Comparison of ENCODE assay signal across 16 cellular contexts in the genomic region with DNA sequence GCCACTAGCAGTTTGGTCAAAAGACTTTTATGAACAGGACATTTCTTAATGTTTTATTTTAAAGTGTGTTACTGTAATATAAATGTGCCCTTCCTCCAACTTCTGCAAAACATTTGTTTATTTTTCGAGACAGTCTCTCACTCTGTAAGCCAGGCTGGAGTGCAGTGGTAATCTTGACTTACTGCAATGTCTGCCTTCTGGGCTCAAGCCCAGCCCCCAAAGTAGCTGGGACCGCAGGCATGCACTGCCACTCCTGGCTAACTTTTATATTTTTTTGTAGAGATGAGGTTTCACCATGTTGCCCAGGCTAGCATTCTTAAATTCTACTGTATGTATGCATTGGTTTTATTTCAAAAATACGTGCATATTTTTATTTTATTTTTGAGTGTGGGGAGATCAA.
A peak's percentile ranks its signal among the peaks of the same experiment; 100 is the strongest.
DNase-seq lines count a peak whose midpoint lies in the region; ATAC-seq and TF ChIP-seq lines count a peak whose summit lies in the region.
"Had no signal": no experiment of that assay in that cellular context is flagged by ENCODE, and none has a peak within 500 bp of the region (broad histone marks: within the 10 kb centered on the region; RNA-seq: fewer than 3 reads in every experiment).

No MANE protein-coding gene starts in this region.

- H3K27me3 Mint-ChIP-seq in endodermal cell (ENCODE audit: insufficient read depth), result no peaks in the 10 kb centered on the region
- H3K27me3 Mint-ChIP-seq: CD4-positive, CD25-positive, alpha-beta regulatory T cell; IgD-negative memory B cell had no signal

- H3K9me3 ChIP-seq in endodermal cell (ENCODE audit: control insufficient read depth, low read length) (no peaks in the 10 kb centered on the region), neuronal stem cell (replicated peaks in 1 of 2; ENCODE audit: control insufficient read depth in 2 of 2, insufficient read depth in 1 of 2, low read depth in 1 of 2, low read length in 2 of 2) (no peaks in the 10 kb centered on the region), mammary epithelial cell (replicated peaks; ENCODE audit: insufficient read depth, low read length) (no peaks in the 10 kb centered on the region), right lobe of liver (no peaks in the 10 kb centered on the region)
- H3K9me3 ChIP-seq: BE2C, Caco-2 had no signal

- H3K27me3 ChIP-seq in endodermal cell (ENCODE audit: control insufficient read depth, insufficient read depth, low read length, poor library complexity, severe bottlenecking) (no peaks in the 10 kb centered on the region), neuronal stem cell (ENCODE audit: control insufficient read depth in 3 of 3, insufficient read depth in 3 of 3, low read depth in 1 of 3, low read length in 3 of 3) (no peaks in the 10 kb centered on the region), mammary epithelial cell (ENCODE audit: insufficient read depth, low read length) (no peaks in the 10 kb centered on the region), right lobe of liver (no peaks in the 10 kb centered on the region)
- H3K27me3 ChIP-seq: BE2C had no signal

- no peak overlapping the region for H2BK12ac ChIP-seq in neuronal stem cell (ENCODE audit: low read length)

- no peak overlapping the region for H3K9ac ChIP-seq in endodermal cell (ENCODE audit: extremely low read depth, low read length, poor library complexity, severe bottlenecking)
- no peak overlapping the region for H3K9ac ChIP-seq in neuronal stem cell (ENCODE audit: low read depth, low read length, poor library complexity)
- H3K9ac ChIP-seq in mammary epithelial cell (ENCODE audit: insufficient read depth, low read length), result no peak overlapping the region

- no peak overlapping the region for H2BK120ac ChIP-seq in neuronal stem cell (ENCODE audit: low read depth, low read length)

- no peaks in the 10 kb centered on the region for H3K36me3 ChIP-seq in endodermal cell (ENCODE audit: control insufficient read depth, insufficient read depth, low read length)
- H3K36me3 ChIP-seq in neuronal stem cell (replicated peaks in 1 of 2; ENCODE audit: control insufficient read depth in 2 of 2, insufficient read depth in 2 of 2, low read length in 2 of 2), result no peaks in the 10 kb centered on the region
- no peaks in the 10 kb centered on the region for H3K36me3 ChIP-seq in mammary epithelial cell (ENCODE audit: insufficient read depth, low read length)
- no peaks in the 10 kb centered on the region for H3K36me3 ChIP-seq in right lobe of liver
- H3K36me3 ChIP-seq: BE2C had no signal

- TF ChIP-seq CTCF in endodermal cell (conservative IDR thresholded peaks at IDR 0.05), result peak; percentile 10
- TF ChIP-seq CTCF in mammary epithelial cell (conservative IDR thresholded peaks at IDR 0.05 in 1 of 2, IDR thresholded peaks at IDR 0.05 in 1 of 2; ENCODE audit: extremely low read depth in 1 of 2, insufficient read depth in 1 of 2, low read depth in 1 of 2, low read length in 2 of 2), result no peak
- no peak for TF ChIP-seq CTCF in right lobe of liver (IDR thresholded peaks at IDR 0.05)

- in situ Hi-C loops in mammary epithelial cell (cut with MboI; ENCODE audit: low sequenced_read_pairs in 2 of 2), result no loop called here

- 70 to 84% methylated on average over 2 to 3 of the region's 3 CpGs for WGBS in endodermal cell (ENCODE audit: insufficient coverage in 1 of 2, insufficient read length in 1 of 2), 2 experiments
- no CpG with 5 or more reads among the region's 3 CpGs for WGBS in neuronal stem cell (ENCODE audit: extremely low coverage in 2 of 2, insufficient read length in 2 of 2, insufficient replicate concordance in 1 of 2), 2 donors
- WGBS in mammary epithelial cell (ENCODE audit: low coverage, missing lambda C conversion rate), result 37% methylated on average over 3 of the region's 3 CpGs
- 17% methylated on average over 3 of the region's 3 CpGs for WGBS in right lobe of liver (ENCODE audit: insufficient coverage, low coverage, low lambda C conversion rate, missing lambda C conversion rate)

- CTCF ChIA-PET in mammary epithelial cell (lab: Charles Lee; ENCODE audit: low non-redundant PET), result no interaction called here

- no peaks in the 10 kb centered on the region for H3K79me2 ChIP-seq in mammary epithelial cell (ENCODE audit: insufficient read depth, low read length)

- no TSS peak for BruUV-seq in mammary epithelial cell (replicated peaks; lab: Mats Ljungman, UMichigan)

- no peak overlapping the region for H3K4me3 Mint-ChIP-seq in endodermal cell
- H3K4me3 Mint-ChIP-seq: CD4-positive, CD25-positive, alpha-beta regulatory T cell; H9; IgD-negative memory B cell had no signal

- ATAC-seq in right lobe of liver, result no peak
- ATAC-seq: HepG2 had no signal

- intact Hi-C loops in mammary epithelial cell (cut with micrococcal nuclease) (no loop called here), right lobe of liver (cut with DNase I) (no loop called here)

- H3K4me1 ChIP-seq in endodermal cell (ENCODE audit: control insufficient read depth, insufficient read depth, low read length) (no peaks in the 10 kb centered on the region), neuronal stem cell (ENCODE audit: control insufficient read depth in 2 of 2, insufficient read depth in 1 of 2, low read depth in 1 of 2, low read length in 2 of 2) (no peaks in the 10 kb centered on the region), mammary epithelial cell (ENCODE audit: insufficient read depth, low read length) (no peaks in the 10 kb centered on the region), right lobe of liver (no peaks in the 10 kb centered on the region)
- H3K4me1 ChIP-seq: BE2C, Caco-2 had no signal

- peak overlapping the region; percentile 7 for H2AFZ ChIP-seq in neuronal stem cell (ENCODE audit: low read length)
- no peak overlapping the region for H2AFZ ChIP-seq in mammary epithelial cell (ENCODE audit: low read depth, low read length)

- no peak overlapping the region for H4K8ac ChIP-seq in neuronal stem cell (ENCODE audit: low read depth, low read length)

- H3K18ac ChIP-seq in neuronal stem cell (ENCODE audit: low read length), result no peak overlapping the region

- H3K79me1 ChIP-seq in neuronal stem cell (ENCODE audit: low read depth, low read length), result no peaks in the 10 kb centered on the region

- TF ChIP-seq POLR2A in right lobe of liver (IDR thresholded peaks at IDR 0.05), result no peak

- no peak overlapping the region for H3K14ac ChIP-seq in neuronal stem cell (ENCODE audit: low read length)

- no peaks in the 10 kb centered on the region for H3K9me3 Mint-ChIP-seq in endodermal cell
- H3K9me3 Mint-ChIP-seq: H9 had no signal

- H3K4ac ChIP-seq in neuronal stem cell (ENCODE audit: low read length), result no peak overlapping the region

- peak; percentile 5 for DNase-seq in EH (ENCODE audit: low read depth)
- peak; percentile 52 for DNase-seq in OCI-M1 (lab: John Stamatoyannopoulos, UW)
- no peak for DNase-seq in endodermal cell
- no peak for DNase-seq in neuronal stem cell (ENCODE audit: low spot score)
- no peak for DNase-seq in mammary epithelial cell
- no peak for DNase-seq in right lobe of liver
- no peak for DNase-seq in AG20443 (ENCODE audit: low spot score)
- DNase-seq: BE2C; C1 segment of cervical spinal cord; Caco-2; CD4-positive, CD25-positive, alpha-beta regulatory T cell; GDM1; GOT3; H9 had no signal

- peaks cover 3% of the 10 kb centered on the region for H3K4me1 Mint-ChIP-seq in endodermal cell
- H3K4me1 Mint-ChIP-seq: CD4-positive, CD25-positive, alpha-beta regulatory T cell; H9; IgD-negative memory B cell had no signal

- no peak overlapping the region for H3K4me3 ChIP-seq in endodermal cell (ENCODE audit: low read length)
- no peak overlapping the region for H3K4me3 ChIP-seq in neuronal stem cell (ENCODE audit: low read length in 2 of 2)
- H3K4me3 ChIP-seq in mammary epithelial cell (replicated peaks in 1 of 3; ENCODE audit: insufficient read depth in 1 of 3, low read depth in 2 of 3, low read length in 3 of 3), result no peak overlapping the region
- H3K4me3 ChIP-seq in right lobe of liver, result no peak overlapping the region

- no peak overlapping the region for H2AK5ac ChIP-seq in neuronal stem cell (ENCODE audit: low read depth, low read length)

- H2BK5ac ChIP-seq in neuronal stem cell (ENCODE audit: low read length), result no peak overlapping the region

- H4K91ac ChIP-seq in neuronal stem cell (ENCODE audit: low read depth, low read length, poor library complexity), result no peak overlapping the region

- H3K4me2 ChIP-seq in neuronal stem cell (ENCODE audit: insufficient read depth, low read length, poor library complexity, severe bottlenecking) (no peak overlapping the region), mammary epithelial cell (ENCODE audit: insufficient read depth, low read depth, low read length) (no peak overlapping the region)

- dilution Hi-C loops in mammary epithelial cell (cut with HindIII; ENCODE audit: low sequenced_read_pairs), result no loop called here

- H4K20me1 ChIP-seq in mammary epithelial cell (ENCODE audit: insufficient read depth, low read length), result no peaks in the 10 kb centered on the region

- H2BK15ac ChIP-seq in neuronal stem cell (ENCODE audit: low read length), result no peak overlapping the region

- no peak overlapping the region for H3K27ac Mint-ChIP-seq in endodermal cell
- H3K27ac Mint-ChIP-seq: CD4-positive, CD25-positive, alpha-beta regulatory T cell; H9; IgD-negative memory B cell had no signal

- H3K36me3 Mint-ChIP-seq in endodermal cell (ENCODE audit: low read depth), result no peaks in the 10 kb centered on the region
- H3K36me3 Mint-ChIP-seq: CD4-positive, CD25-positive, alpha-beta regulatory T cell; IgD-negative memory B cell had no signal

- H3K27ac ChIP-seq in endodermal cell (ENCODE audit: low read depth, low read length), result no peak overlapping the region
- H3K27ac ChIP-seq in neuronal stem cell (replicated peaks; ENCODE audit: low read length), result no peak overlapping the region
- H3K27ac ChIP-seq in mammary epithelial cell (ENCODE audit: insufficient read depth, low read depth, low read length), result no peak overlapping the region
- H3K27ac ChIP-seq in right lobe of liver, result no peak overlapping the region

- H3K23ac ChIP-seq in neuronal stem cell (ENCODE audit: low read depth, low read length, poor library complexity), result no peak overlapping the region

Comparison
In these comparisons a context has a peak if more than half of its experiments do, and no peak if none do; other contexts are left out.
1. DNase-seq: peak in EH (single experiment) and OCI-M1 (single experiment); none in endodermal cell (single experiment), neuronal stem cell (single experiment), mammary epithelial cell (single experiment), right lobe of liver (0 of 3) and AG20443 (single experiment).